20 cellular contexts compared by ENCODE assay signal in genomic region chr7:116924741-116925140, GRCh38.
"Had no signal": no experiment of that assay in that cellular context is flagged by ENCODE, and none has a peak within 500 bp of the region (broad histone marks: within the 10 kb centered on the region; RNA-seq: fewer than 3 reads in every experiment).

No MANE protein-coding gene starts in this region.

- DNase-seq: activated CD4-positive, alpha-beta T cell treated with anti-CD3 and anti-CD28 coated beads for 48 hours; activated naive CD4-positive, alpha-beta T cell treated with Interleukin-2 at 50 U/mL for 16 hours; activated naive CD8-positive, alpha-beta T cell treated with anti-CD3 and anti-CD28 coated beads, Interleukin-2, amount 50 U/mL, for 24 hours; body of pancreas; dorsolateral prefrontal cortex; foreskin melanocyte; heart left ventricle; islet precursor cell; left ventricle myocardium superior; mesendoderm; stimulated activated CD4-positive, alpha-beta T cell treated with anti-CD3 and anti-CD28 coated beads, Interleukin-2, amount 100 ng/mL, for 48 hours; stimulated activated CD8-positive, alpha-beta memory T cell treated with anti-CD3 and anti-CD28 coated beads, Interleukin-4, amount 100 ng/mL, for 48 hours; T1000; upper lobe of left lung; WERI-Rb-1 had no signal

- H3K4me3 Mint-ChIP-seq: activated naive CD8-positive, alpha-beta T cell treated with anti-CD3 and anti-CD28 coated beads, Interleukin-2, amount 50 U/mL, for 24 hours; activated T-helper 1 cell treated with anti-CD3 and anti-CD28 coated beads, Interleukin-12 subunit alpha, Interleukin-12 subunit beta, Interleukin-2, Interleukin-4 antibody, amounts not matched to agents 30 ng/mL and 10 ng/mL and 1 ng/mL, durations not matched to agents 14 hours and 24 hours and 36 hours; stimulated activated naive CD8-positive, alpha-beta T cell treated with anti-CD3 and anti-CD28 coated beads, Interleukin-15, Interleukin-2, amounts not matched to agents 100 ng/mL and 50 ng/mL, for 24 hours had no signal

- H3K36me3 ChIP-seq: WERI-Rb-1 had no signal

- H3K27me3 Mint-ChIP-seq: activated naive CD8-positive, alpha-beta T cell treated with anti-CD3 and anti-CD28 coated beads, Interleukin-2, amount 50 U/mL, for 24 hours; progenitor cell of endocrine pancreas; stimulated activated naive CD8-positive, alpha-beta T cell treated with anti-CD3 and anti-CD28 coated beads, Interleukin-15, Interleukin-2, amounts not matched to agents 100 ng/mL and 50 ng/mL, for 24 hours had no signal

- H3K27ac Mint-ChIP-seq: activated naive CD8-positive, alpha-beta T cell treated with anti-CD3 and anti-CD28 coated beads, Interleukin-2, amount 50 U/mL, for 24 hours; activated T-helper 1 cell treated with anti-CD3 and anti-CD28 coated beads, Interleukin-12 subunit alpha, Interleukin-12 subunit beta, Interleukin-2, Interleukin-4 antibody, amounts not matched to agents 30 ng/mL and 10 ng/mL and 1 ng/mL, durations not matched to agents 14 hours and 24 hours and 36 hours; progenitor cell of endocrine pancreas; stimulated activated naive CD8-positive, alpha-beta T cell treated with anti-CD3 and anti-CD28 coated beads, Interleukin-15, Interleukin-2, amounts not matched to agents 100 ng/mL and 50 ng/mL, for 24 hours had no signal

- H3K4me3 ChIP-seq: body of pancreas, dorsolateral prefrontal cortex, heart left ventricle, upper lobe of left lung had no signal

- H3K27ac ChIP-seq: body of pancreas, dorsolateral prefrontal cortex, heart left ventricle, upper lobe of left lung, WERI-Rb-1 had no signal

- H3K9me3 Mint-ChIP-seq: activated naive CD8-positive, alpha-beta T cell treated with anti-CD3 and anti-CD28 coated beads, Interleukin-2, amount 50 U/mL, for 24 hours; activated T-helper 1 cell treated with anti-CD3 and anti-CD28 coated beads, Interleukin-12 subunit alpha, Interleukin-12 subunit beta, Interleukin-2, Interleukin-4 antibody, amounts not matched to agents 30 ng/mL and 10 ng/mL and 1 ng/mL, durations not matched to agents 14 hours and 24 hours and 36 hours; stimulated activated naive CD8-positive, alpha-beta T cell treated with anti-CD3 and anti-CD28 coated beads, Interleukin-15, Interleukin-2, amounts not matched to agents 100 ng/mL and 50 ng/mL, for 24 hours had no signal

- H3K27me3 ChIP-seq: body of pancreas, dorsolateral prefrontal cortex, heart left ventricle, upper lobe of left lung had no signal

- ATAC-seq: activated naive CD8-positive, alpha-beta T cell treated with anti-CD3 and anti-CD28 coated beads, Interleukin-2, amount 50 U/mL, for 24 hours; body of pancreas; esophagus mucosa; heart left ventricle; left ventricle myocardium superior; sciatic nerve had no signal

- H3K4me1 Mint-ChIP-seq: activated naive CD8-positive, alpha-beta T cell treated with anti-CD3 and anti-CD28 coated beads, Interleukin-2, amount 50 U/mL, for 24 hours had no signal
